Comparison of ENCODE assay signal across 11 cellular contexts in the genomic region with DNA sequence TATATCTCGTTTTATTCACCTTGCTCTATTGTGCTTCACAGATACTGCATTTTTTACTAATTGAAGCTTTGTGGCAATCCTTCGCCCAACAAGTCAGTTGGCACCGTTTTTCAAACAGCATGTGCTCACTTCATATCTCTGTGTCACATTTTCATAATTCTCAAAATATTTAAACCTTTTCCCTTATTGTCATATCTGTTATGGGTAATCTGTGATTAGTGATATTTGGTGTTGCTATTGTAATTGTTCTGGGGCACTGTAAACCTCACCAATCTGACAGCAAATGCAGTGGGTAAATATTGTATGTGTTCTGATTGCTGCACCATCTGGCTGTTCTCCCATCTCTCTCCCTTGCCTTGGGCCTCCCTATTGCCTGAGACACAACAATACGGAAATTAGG.
"Had no signal": no experiment of that assay in that cellular context is flagged by ENCODE, and none has a peak within 500 bp of the region (broad histone marks: within the 10 kb centered on the region; RNA-seq: fewer than 3 reads in every experiment).

No MANE protein-coding gene starts in this region.

- H3K4me1 ChIP-seq: esophagus squamous epithelium, suprapubic skin had no signal

- H3K4me3 ChIP-seq: esophagus squamous epithelium, left lung, suprapubic skin had no signal

- H3K27me3 Mint-ChIP-seq: activated naive CD8-positive, alpha-beta T cell had no signal

- ATAC-seq: left lung had no signal

- H3K27ac ChIP-seq: brain microvascular endothelial cell, esophagus squamous epithelium, left lung, suprapubic skin had no signal

- H3K4me3 Mint-ChIP-seq: activated naive CD8-positive, alpha-beta T cell had no signal

- DNase-seq: activated effector memory CD4-positive, alpha-beta T cell treated with Interleukin-2 at 50 U/mL for 16 hours; amygdala; brain microvascular endothelial cell; esophagus squamous epithelium; foreskin fibroblast; left lung; stimulated activated CD4-positive, alpha-beta T cell treated with anti-CD3 and anti-CD28 coated beads, Interleukin-2, amount 100 ng/mL, for 48 hours; stimulated activated naive CD4-positive, alpha-beta T cell treated with Interleukin-2 at 50 U/mL for 16 hours; T-helper 2 cell had no signal

- H3K9me3 ChIP-seq: esophagus squamous epithelium, left lung, suprapubic skin had no signal

- H3K36me3 ChIP-seq: brain microvascular endothelial cell, esophagus squamous epithelium, left lung, suprapubic skin had no signal

- H3K27ac Mint-ChIP-seq: activated naive CD8-positive, alpha-beta T cell had no signal

- H3K27me3 ChIP-seq: brain microvascular endothelial cell, esophagus squamous epithelium, left lung, suprapubic skin had no signal
